ENCODE assay signal across 13 cellular contexts in genomic region chr10:13916384-13916947, GRCh38.
"Had no signal": no experiment of that assay in that cellular context is flagged by ENCODE, and none has a peak within 500 bp of the region (broad histone marks: within the 10 kb centered on the region; RNA-seq: fewer than 3 reads in every experiment).

No MANE protein-coding gene starts in this region.

- H3K36me3 Mint-ChIP-seq: immature natural killer cell, T-cell had no signal

- ATAC-seq: activated T-cell treated with anti-CD3 and anti-CD28 coated beads, Interleukin-2, amount 50 U/mL, for 72 hours; left lobe of liver; T-cell had no signal

- H3K4me3 ChIP-seq: pancreas, stomach, thyroid gland, uterus had no signal

- H3K27ac Mint-ChIP-seq: activated CD4-positive, alpha-beta memory T cell treated with anti-CD3 and anti-CD28 coated beads, Interleukin-2, amount 10 ng/mL, durations not matched to agents 7 days and 5 days; activated T-cell treated with anti-CD3 and anti-CD28 coated beads, Interleukin-2, amount 50 U/mL, for 72 hours; immature natural killer cell; nephron; T-cell had no signal

- FAIRE-seq: pancreas had no signal

- DNase-seq: activated CD4-positive, alpha-beta memory T cell treated with anti-CD3 and anti-CD28 coated beads, Interleukin-2, amount 10 ng/mL, durations not matched to agents 7 days and 5 days; activated T-cell treated with anti-CD3 and anti-CD28 coated beads, Interleukin-2, amount 50 U/mL, for 72 hours; dermis blood vessel endothelial cell; immature natural killer cell; stomach; T-cell; T1000; thyroid gland; uterus had no signal

- H3K9me3 Mint-ChIP-seq: activated CD4-positive, alpha-beta memory T cell treated with anti-CD3 and anti-CD28 coated beads, Interleukin-2, amount 10 ng/mL, durations not matched to agents 7 days and 5 days; activated T-cell treated with anti-CD3 and anti-CD28 coated beads, Interleukin-2, amount 50 U/mL, for 72 hours; immature natural killer cell; nephron; T-cell had no signal

- H3K27ac ChIP-seq: pancreas, stomach, thyroid gland, uterus, VCaP had no signal

- H3K4me3 Mint-ChIP-seq: activated CD4-positive, alpha-beta memory T cell treated with anti-CD3 and anti-CD28 coated beads, Interleukin-2, amount 10 ng/mL, durations not matched to agents 7 days and 5 days; activated T-cell treated with anti-CD3 and anti-CD28 coated beads, Interleukin-2, amount 50 U/mL, for 72 hours; immature natural killer cell; nephron; T-cell had no signal

- H3K27me3 ChIP-seq: pancreas, stomach, thyroid gland, uterus had no signal

- H3K27me3 Mint-ChIP-seq: activated CD4-positive, alpha-beta memory T cell treated with anti-CD3 and anti-CD28 coated beads, Interleukin-2, amount 10 ng/mL, durations not matched to agents 7 days and 5 days; T-cell had no signal

- H3K4me1 Mint-ChIP-seq: activated CD4-positive, alpha-beta memory T cell treated with anti-CD3 and anti-CD28 coated beads, Interleukin-2, amount 10 ng/mL, durations not matched to agents 7 days and 5 days; immature natural killer cell had no signal

- H3K36me3 ChIP-seq: pancreas, stomach, thyroid gland, uterus had no signal

- H3K9me3 ChIP-seq: pancreas, stomach, thyroid gland, uterus had no signal

- H3K4me1 ChIP-seq: pancreas, stomach, uterus had no signal
